ENCODE assay signal across 21 cellular contexts in genomic region chr2:14401838-14402237, GRCh38.
DNase-seq lines count a peak whose midpoint lies in the region; ATAC-seq lines count a peak whose summit lies in the region.
"Had no signal": no experiment of that assay in that cellular context is flagged by ENCODE, and none has a peak within 500 bp of the region (broad histone marks: within the 10 kb centered on the region; RNA-seq: fewer than 3 reads in every experiment).

No MANE protein-coding gene starts in this region.

- no peak for ATAC-seq in GM18909 (IDR thresholded peaks at IDR 0.05; ENCODE audit: poor library complexity, unreplicated experiment)
- ATAC-seq: effector memory CD8-positive, alpha-beta T cell; gastroesophageal sphincter; left colon; psoas muscle had no signal

- no peaks in the 10 kb centered on the region for H3K9me3 ChIP-seq in iPS DF 6.9 (ENCODE audit: control insufficient read depth, insufficient read depth, low read length)
- H3K9me3 ChIP-seq: breast epithelium, Caco-2, gastroesophageal sphincter, psoas muscle had no signal

- peak; percentile 95 for DNase-seq in DMS53 (lab: John Stamatoyannopoulos, UW)
- DNase-seq in NCI-H146 (lab: John Stamatoyannopoulos, UW): peak; percentile 99
- peak; percentile 99 for DNase-seq in NCI-H748 (lab: John Stamatoyannopoulos, UW; ENCODE audit: unreplicated experiment)
- peak; percentile 58 for DNase-seq in iPS DF 6.9 (ENCODE audit: low read depth, low spot score)
- DNase-seq in CD1c-positive myeloid dendritic cell (ENCODE audit: extremely low spot score): no peak
- no peak for DNase-seq in Ammon's horn (ENCODE audit: low spot score)
- no peak for DNase-seq in NK-92 treated with Interleukin-12 subunit alpha and Interleukin-12 subunit beta, amount 100 ng/mL, for 24 hours (lab: John Stamatoyannopoulos, UW)
- DNase-seq: ACHN; activated CD8-positive, alpha-beta memory T cell treated with anti-CD3 and anti-CD28 coated beads for 24 hours; activated naive CD4-positive, alpha-beta T cell; Caco-2; effector memory CD8-positive, alpha-beta T cell; Karpas-422; left colon; NCI-H524; psoas muscle; Right ventricle myocardium superior; stimulated activated CD4-positive, alpha-beta T cell treated with anti-CD3 and anti-CD28 coated beads, Interleukin-1b, Interleukin-23, amount 100 ng/mL, for 48 hours had no signal

- H3K4me1 ChIP-seq in iPS DF 6.9 (ENCODE audit: control insufficient read depth, insufficient read depth, low read length): peaks cover 1% of the 10 kb centered on the region; the same call in 1 of the 2 replicates
- H3K4me1 ChIP-seq: breast epithelium, gastroesophageal sphincter, psoas muscle had no signal

- no peaks in the 10 kb centered on the region for H3K36me3 ChIP-seq in iPS DF 6.9 (ENCODE audit: control insufficient read depth, insufficient read depth, low read length)
- H3K36me3 ChIP-seq: breast epithelium, gastroesophageal sphincter had no signal

- no CpG with 5 or more reads among the region's 4 CpGs for WGBS in iPS DF 6.9 (ENCODE audit: insufficient coverage, insufficient read length)

- H3K27me3 ChIP-seq in iPS DF 6.9 (ENCODE audit: control insufficient read depth, insufficient read depth, low read length): no peaks in the 10 kb centered on the region
- H3K27me3 ChIP-seq: breast epithelium, gastroesophageal sphincter had no signal

- no peak overlapping the region for H3K27ac ChIP-seq in iPS DF 6.9 (ENCODE audit: low read length)
- H3K27ac ChIP-seq: breast epithelium, gastroesophageal sphincter, psoas muscle had no signal

- H3K4me3 ChIP-seq in iPS DF 6.9 (ENCODE audit: low read length): no peak overlapping the region
- H3K4me3 ChIP-seq: breast epithelium, gastroesophageal sphincter, psoas muscle had no signal

Comparison
In these comparisons a context has a peak if more than half of its experiments do, and no peak if none do; other contexts are left out.
1. DNase-seq: peak in DMS53 (single experiment), NCI-H146 (single experiment), NCI-H748 (single experiment) and iPS DF 6.9 (single experiment); none in CD1c-positive myeloid dendritic cell (single experiment), Ammon's horn (single experiment) and NK-92 treated with Interleukin-12 subunit alpha and Interleukin-12 subunit beta, amount 100 ng/mL, for 24 hours (single experiment).